In genomic region chr7:129144834-129145668, GRCh38 we compare ENCODE assay signal across 1 cellular context.
TF ChIP-seq lines count a peak whose summit lies in the region.

No MANE protein-coding gene starts in this region.

TF ChIP-seq in SK-N-SH, 30 proteins besides CTCF, POLR2A, EP300 and RAD21 (continued from another document):
- no peak for TF ChIP-seq ZBTB33 (IDR thresholded peaks at IDR 0.05; ENCODE audit: borderline replicate concordance, low read depth)
- no peak for TF ChIP-seq FOSL2 (IDR thresholded peaks at IDR 0.05; ENCODE audit: borderline replicate concordance, low read depth)
- TF ChIP-seq TAF1 (IDR thresholded peaks at IDR 0.05; ENCODE audit: borderline replicate concordance, low read depth, low read length), result no peak
TF ChIP-seq in SK-N-SH: peak in this region for 0.
